Comparison of ENCODE assay signal across 21 cellular contexts in genomic region chr6:42937548-42938427, GRCh38. TPM values are rescaled to one million over a fixed set of nuclear protein-coding genes. Genes with fewer than 3 reads are reported as not detected.
A peak's percentile ranks its signal among the peaks of the same experiment; 100 is the strongest.
DNase-seq lines count a peak whose midpoint lies in the region; ATAC-seq and TF ChIP-seq lines count a peak whose summit lies in the region.
"Had no signal": no experiment of that assay in that cellular context is flagged by ENCODE, and none has a peak within 500 bp of the region (broad histone marks: within the 10 kb centered on the region; RNA-seq: fewer than 3 reads in every experiment).

No MANE protein-coding gene starts in this region.

- no peaks in the 10 kb centered on the region for H3K9me3 ChIP-seq in RWPE2 (ENCODE audit: severe bottlenecking)
- H3K9me3 ChIP-seq: colonic mucosa, left lung, MG63, mucosa of descending colon had no signal

- no peak for ATAC-seq in activated CD4-positive, alpha-beta T cell treated with anti-CD3 and anti-CD28 coated beads for 36 hours
- peak; percentile 49; the same call in 1 of the 3 replicates for ATAC-seq in RWPE2 (ENCODE audit: low read depth)
- ATAC-seq in stimulated activated effector memory CD8-positive, alpha-beta T cell treated with anti-CD3 and anti-CD28 coated beads, Interleukin-12 subunit alpha, Interleukin-12 subunit beta, amount 100 ng/mL, for 72 hours: no peak
- no peak for ATAC-seq in GM21367 (IDR thresholded peaks at IDR 0.05; ENCODE audit: unreplicated experiment)
- ATAC-seq: left lung had no signal

- no peak for DNase-seq in activated CD4-positive, alpha-beta T cell treated with anti-CD3 and anti-CD28 coated beads for 36 hours
- no peak for DNase-seq in activated CD4-positive, alpha-beta T cell treated with anti-CD3 and anti-CD28 coated beads, Interleukin-2, amount 50 U/mL, for 48 hours
- no peak for DNase-seq in RWPE2 (ENCODE audit: low spot score)
- peak; percentile 36 for DNase-seq in epithelial cell of esophagus (ENCODE audit: low read depth)
- DNase-seq in stimulated activated effector memory CD8-positive, alpha-beta T cell treated with anti-CD3 and anti-CD28 coated beads, Interleukin-12 subunit alpha, Interleukin-12 subunit beta, amount 100 ng/mL, for 72 hours (ENCODE audit: low spot score in 2 of 2): no peak
- no peak for DNase-seq in NK-92 (lab: John Stamatoyannopoulos, UW; ENCODE audit: unreplicated experiment)
- DNase-seq in CD1c-positive myeloid dendritic cell (ENCODE audit: extremely low spot score): no peak
- DNase-seq: 8988T; activated CD4-positive, CD25-positive, alpha-beta regulatory T cell treated with anti-CD3 and anti-CD28 coated beads, Interleukin-2, amount 50 U/mL, for 72 hours; activated CD8-positive, alpha-beta memory T cell treated with anti-CD3 and anti-CD28 coated beads, Interleukin-2, amount 50 U/mL, for 4 hours; colonic mucosa; DMS53; GOT3; MG63; mucosa of descending colon; NCI-H1436 treated with DMSO at 0.1 percent for 48 hours; NCI-H774; T1000 had no signal

- no peaks in the 10 kb centered on the region for H3K9me3 Mint-ChIP-seq in activated CD4-positive, alpha-beta T cell treated with anti-CD3 and anti-CD28 coated beads for 36 hours (ENCODE audit: low read depth)
- H3K9me3 Mint-ChIP-seq in stimulated activated effector memory CD8-positive, alpha-beta T cell treated with anti-CD3 and anti-CD28 coated beads, Interleukin-12 subunit alpha, Interleukin-12 subunit beta, amount 100 ng/mL, for 72 hours: no peaks in the 10 kb centered on the region

- no peak overlapping the region for H3K27ac ChIP-seq in RWPE2 (ENCODE audit: poor library complexity, severe bottlenecking)
- H3K27ac ChIP-seq: colonic mucosa, left lung, parathyroid adenoma had no signal

- H3K27me3 Mint-ChIP-seq in activated CD4-positive, alpha-beta T cell treated with anti-CD3 and anti-CD28 coated beads for 36 hours: no peaks in the 10 kb centered on the region

- POLR2A ChIA-PET in activated CD4-positive, alpha-beta T cell treated with anti-CD3 and anti-CD28 coated beads for 36 hours (lab: Charles Lee): no interaction called here

- peaks cover 50% of the 10 kb centered on the region for H3K36me3 Mint-ChIP-seq in activated CD4-positive, alpha-beta T cell treated with anti-CD3 and anti-CD28 coated beads for 36 hours (ENCODE audit: low read depth)
- H3K36me3 Mint-ChIP-seq in stimulated activated effector memory CD8-positive, alpha-beta T cell treated with anti-CD3 and anti-CD28 coated beads, Interleukin-12 subunit alpha, Interleukin-12 subunit beta, amount 100 ng/mL, for 72 hours: peaks cover 85% of the 10 kb centered on the region

- CTCF ChIA-PET in activated CD4-positive, alpha-beta T cell treated with anti-CD3 and anti-CD28 coated beads for 36 hours (lab: Charles Lee): interaction anchor here (0.5 to 0.6 kb wide), 2 partner anchors 83 to 229 kb away, joined by 3 read pairs; no protein-coding TSS in a partner anchor

- H3K4me3 Mint-ChIP-seq in activated CD4-positive, alpha-beta T cell treated with anti-CD3 and anti-CD28 coated beads for 36 hours: no peak overlapping the region
- no peak overlapping the region for H3K4me3 Mint-ChIP-seq in stimulated activated effector memory CD8-positive, alpha-beta T cell treated with anti-CD3 and anti-CD28 coated beads, Interleukin-12 subunit alpha, Interleukin-12 subunit beta, amount 100 ng/mL, for 72 hours

- H3K4me3 ChIP-seq in RWPE2 (ENCODE audit: severe bottlenecking) (no peak overlapping the region), epithelial cell of esophagus (ENCODE audit: low read length) (no peak overlapping the region)
- H3K4me3 ChIP-seq: colonic mucosa, left lung, MG63, mucosa of descending colon had no signal

- peaks cover 6% of the 10 kb centered on the region for H3K4me1 ChIP-seq in RWPE2 (ENCODE audit: insufficient read depth, poor library complexity, severe bottlenecking)
- H3K4me1 ChIP-seq: colonic mucosa, parathyroid adenoma had no signal

- peaks cover 18% of the 10 kb centered on the region for H3K4me1 Mint-ChIP-seq in activated CD4-positive, alpha-beta T cell treated with anti-CD3 and anti-CD28 coated beads for 36 hours
- peaks cover 24% of the 10 kb centered on the region for H3K4me1 Mint-ChIP-seq in stimulated activated effector memory CD8-positive, alpha-beta T cell treated with anti-CD3 and anti-CD28 coated beads, Interleukin-12 subunit alpha, Interleukin-12 subunit beta, amount 100 ng/mL, for 72 hours

- intact Hi-C loops in activated CD4-positive, alpha-beta T cell treated with anti-CD3 and anti-CD28 coated beads for 36 hours (cut with DNase I, micrococcal nuclease): no loop called here

- no peaks in the 10 kb centered on the region for H3K27me3 ChIP-seq in RWPE2 (ENCODE audit: insufficient read depth, poor library complexity, severe bottlenecking)
- H3K27me3 ChIP-seq: colonic mucosa, left lung, MG63 had no signal

- H3K27ac Mint-ChIP-seq in activated CD4-positive, alpha-beta T cell treated with anti-CD3 and anti-CD28 coated beads for 36 hours: peak overlapping the region; percentile 16
- peak overlapping the region; percentile 35 for H3K27ac Mint-ChIP-seq in stimulated activated effector memory CD8-positive, alpha-beta T cell treated with anti-CD3 and anti-CD28 coated beads, Interleukin-12 subunit alpha, Interleukin-12 subunit beta, amount 100 ng/mL, for 72 hours

- TF ChIP-seq CTCF in RWPE2 (IDR thresholded peaks at IDR 0.05; ENCODE audit: poor library complexity, severe bottlenecking) (no peak), epithelial cell of esophagus (IDR thresholded peaks at IDR 0.05; ENCODE audit: insufficient read depth, low read depth, low read length, missing control alignments) (no peak)

- H3K36me3 ChIP-seq in RWPE2 (ENCODE audit: low read depth): peaks cover 34% of the 10 kb centered on the region

RNA-seq across cellular contexts. Expression of gene CNPY3, which starts 8.5 kb away (rescaled TPM):
- total RNA-seq in activated CD4-positive, alpha-beta T cell treated with anti-CD3 and anti-CD28 coated beads for 36 hours: 10 to 100 TPM; 33.0 to 34.3 TPM

RNA-seq across cellular contexts. Expression of gene PTCRA, which starts 21.9 kb away (rescaled TPM):
- total RNA-seq in activated CD4-positive, alpha-beta T cell treated with anti-CD3 and anti-CD28 coated beads for 36 hours: not detected
- total RNA-seq: colonic mucosa, mucosa of descending colon had no signal

RNA-seq across cellular contexts. Expression of gene GNMT, which starts 22.8 kb away (rescaled TPM):
- total RNA-seq in activated CD4-positive, alpha-beta T cell treated with anti-CD3 and anti-CD28 coated beads for 36 hours: under 1 TPM in 1 of 2 experiments, not detected in 1; 0.50 TPM

RNA-seq across cellular contexts. Expression of gene PEX6, which starts 41.2 kb away (rescaled TPM):
- total RNA-seq in activated CD4-positive, alpha-beta T cell treated with anti-CD3 and anti-CD28 coated beads for 36 hours: 10 to 100 TPM; 10.7 to 14.6 TPM

RNA-seq across cellular contexts. Expression of gene PPP2R5D, which starts 46.6 kb away (rescaled TPM):
- 10 to 100 TPM; 51.0 to 57.3 TPM for total RNA-seq in activated CD4-positive, alpha-beta T cell treated with anti-CD3 and anti-CD28 coated beads for 36 hours
